2 cellular contexts compared by ENCODE assay signal in genomic region chr20:35311409-35311808, GRCh38.
TF ChIP-seq lines count a peak whose summit lies in the region.

No MANE protein-coding gene starts in this region.

TF ChIP-seq in HEK293, 187 proteins besides CTCF, POLR2A, EP300 and RAD21 (continued from another document):
- TF ChIP-seq KLF8 (tag by site-specific recombination; IDR thresholded peaks at IDR 0.05) (0 out of 2 replicates have a peak, but pooled peaks have one; percentile 26), ZNF266 (tag by site-specific recombination; IDR thresholded peaks at IDR 0.05; ENCODE audit: low read depth) (no peak)
TF ChIP-seq in HEK293: peak in this region for 2.

TF ChIP-seq in H1, 55 proteins besides CTCF, POLR2A, EP300 and RAD21 (continued from another document):
- no peak for TF ChIP-seq SP1 (IDR thresholded peaks at IDR 0.05; ENCODE audit: low read depth, low read length)
- TF ChIP-seq RNF2 (IDR thresholded peaks at IDR 0.05; ENCODE audit: borderline replicate concordance, low read depth, low read length, missing control alignments, poor library complexity, severe bottlenecking): no peak
- no peak for TF ChIP-seq PHF8 (conservative IDR thresholded peaks at IDR 0.05; ENCODE audit: low read depth, low read length)
- TF ChIP-seq SP4 (IDR thresholded peaks at IDR 0.05; ENCODE audit: low read length): no peak
- peak; percentile 79 for TF ChIP-seq BACH1 (IDR thresholded peaks at IDR 0.05; ENCODE audit: low read length)
